11 cellular contexts compared by ENCODE assay signal in genomic region chr7:90621130-90621891, GRCh38. TPM values are rescaled to one million over a fixed set of nuclear protein-coding genes. Genes with fewer than 3 reads are reported as not detected.
DNase-seq lines count a peak whose midpoint lies in the region; ATAC-seq and TF ChIP-seq lines count a peak whose summit lies in the region.
"Had no signal": no experiment of that assay in that cellular context is flagged by ENCODE, and none has a peak within 500 bp of the region (broad histone marks: within the 10 kb centered on the region; RNA-seq: fewer than 3 reads in every experiment).

No MANE protein-coding gene starts in this region.

- H3K4me1 Mint-ChIP-seq in activated naive CD8-positive, alpha-beta T cell treated with anti-CD3 and anti-CD28 coated beads, Interleukin-2, amount 50 U/mL, for 24 hours, result peaks cover 12% of the 10 kb centered on the region
- H3K4me1 Mint-ChIP-seq in activated naive CD8-positive, alpha-beta T cell treated with anti-CD3 and anti-CD28 coated beads for 36 hours, result peaks cover 8% of the 10 kb centered on the region
- peaks cover 36% of the 10 kb centered on the region for H3K4me1 Mint-ChIP-seq in stimulated activated memory B cell treated with anti-CD40 and anti-IgM and Interleukin-4, amounts not matched to agents 10 μg/mL and 1 μg/mL and 100 μg/mL, for 72 hours
- H3K4me1 Mint-ChIP-seq in MCF 10A (ENCODE audit: insufficient read depth, unreplicated experiment), result peaks cover 48% of the 10 kb centered on the region

- no peak overlapping the region for H3K4me3 Mint-ChIP-seq in activated naive CD8-positive, alpha-beta T cell treated with anti-CD3 and anti-CD28 coated beads, Interleukin-2, amount 50 U/mL, for 24 hours
- no peak overlapping the region for H3K4me3 Mint-ChIP-seq in activated naive CD8-positive, alpha-beta T cell treated with anti-CD3 and anti-CD28 coated beads for 36 hours
- no peak overlapping the region for H3K4me3 Mint-ChIP-seq in stimulated activated memory B cell treated with anti-CD40 and anti-IgM and Interleukin-4, amounts not matched to agents 10 μg/mL and 1 μg/mL and 100 μg/mL, for 72 hours
- H3K4me3 Mint-ChIP-seq in MCF 10A (ENCODE audit: unreplicated experiment), result no peak overlapping the region

- peak; percentile 33 for ATAC-seq in activated naive CD8-positive, alpha-beta T cell treated with anti-CD3 and anti-CD28 coated beads, Interleukin-2, amount 50 U/mL, for 24 hours
- ATAC-seq in HG03095 (IDR thresholded peaks at IDR 0.05; ENCODE audit: unreplicated experiment), result peak; percentile 71
- peak; percentile 89 for ATAC-seq in stimulated activated memory B cell treated with anti-CD40 and anti-IgM and Interleukin-4, amounts not matched to agents 10 μg/mL and 1 μg/mL and 100 μg/mL, for 72 hours
- ATAC-seq: A549 had no signal

- CTCF ChIA-PET in MCF 10A (lab: Yijun Ruan, JAX), result interaction anchor here (0.6 to 2.6 kb wide), 4 partner anchors 8 to 676 kb away, joined by 3 to 15 read pairs (median 4); partner anchors contain the start of gene CDK14

- H3K9me3 Mint-ChIP-seq in activated naive CD8-positive, alpha-beta T cell treated with anti-CD3 and anti-CD28 coated beads, Interleukin-2, amount 50 U/mL, for 24 hours, result no peaks in the 10 kb centered on the region
- no peaks in the 10 kb centered on the region for H3K9me3 Mint-ChIP-seq in activated naive CD8-positive, alpha-beta T cell treated with anti-CD3 and anti-CD28 coated beads for 36 hours
- no peaks in the 10 kb centered on the region for H3K9me3 Mint-ChIP-seq in stimulated activated memory B cell treated with anti-CD40 and anti-IgM and Interleukin-4, amounts not matched to agents 10 μg/mL and 1 μg/mL and 100 μg/mL, for 72 hours
- H3K9me3 Mint-ChIP-seq in MCF 10A (ENCODE audit: unreplicated experiment), result no peaks in the 10 kb centered on the region

- no peak for DNase-seq in activated naive CD8-positive, alpha-beta T cell treated with anti-CD3 and anti-CD28 coated beads, Interleukin-2, amount 50 U/mL, for 24 hours
- DNase-seq in activated naive CD8-positive, alpha-beta T cell treated with anti-CD3 and anti-CD28 coated beads for 36 hours, result no peak
- DNase-seq in amniotic epithelial cell (ENCODE audit: low read depth), result peak; percentile 21
- no peak for DNase-seq in LoVo (ENCODE audit: low spot score)
- no peak for DNase-seq in NK-92 treated with Interleukin-12 subunit alpha and Interleukin-12 subunit beta, amount 100 ng/mL, for 24 hours (lab: John Stamatoyannopoulos, UW)
- no peak for DNase-seq in MCF 10A (ENCODE audit: unreplicated experiment)
- DNase-seq: HCEC 1CT, Kasumi-1 had no signal

- no peak for TF ChIP-seq CTCF in MCF 10A (IDR thresholded peaks at IDR 0.05; ENCODE audit: unreplicated experiment)

- intact Hi-C loops in MCF 10A (cut with micrococcal nuclease), result no loop called here

- H3K27me3 Mint-ChIP-seq in activated naive CD8-positive, alpha-beta T cell treated with anti-CD3 and anti-CD28 coated beads, Interleukin-2, amount 50 U/mL, for 24 hours, result no peaks in the 10 kb centered on the region
- H3K27me3 Mint-ChIP-seq in activated naive CD8-positive, alpha-beta T cell treated with anti-CD3 and anti-CD28 coated beads for 36 hours, result peaks cover 3% of the 10 kb centered on the region
- H3K27me3 Mint-ChIP-seq in stimulated activated memory B cell treated with anti-CD40 and anti-IgM and Interleukin-4, amounts not matched to agents 10 μg/mL and 1 μg/mL and 100 μg/mL, for 72 hours, result no peaks in the 10 kb centered on the region
- no peaks in the 10 kb centered on the region for H3K27me3 Mint-ChIP-seq in MCF 10A (ENCODE audit: insufficient read depth, unreplicated experiment)

- BruUV-seq in MCF 10A (replicated peaks; lab: Mats Ljungman, UMichigan), result no TSS peak

- H3K36me3 Mint-ChIP-seq in activated naive CD8-positive, alpha-beta T cell treated with anti-CD3 and anti-CD28 coated beads, Interleukin-2, amount 50 U/mL, for 24 hours (ENCODE audit: low read depth), result no peaks in the 10 kb centered on the region
- H3K36me3 Mint-ChIP-seq in activated naive CD8-positive, alpha-beta T cell treated with anti-CD3 and anti-CD28 coated beads for 36 hours, result no peaks in the 10 kb centered on the region
- H3K36me3 Mint-ChIP-seq in stimulated activated memory B cell treated with anti-CD40 and anti-IgM and Interleukin-4, amounts not matched to agents 10 μg/mL and 1 μg/mL and 100 μg/mL, for 72 hours, result no peaks in the 10 kb centered on the region
- no peaks in the 10 kb centered on the region for H3K36me3 Mint-ChIP-seq in MCF 10A (ENCODE audit: insufficient read depth, unreplicated experiment)

- POLR2A ChIA-PET in MCF 10A (lab: Yijun Ruan, JAX), result interaction anchor here (5.6 to 10.5 kb wide), 2 partner anchors 13 to 25 kb away, joined by 76 to 120 read pairs; partner anchors contain the start of gene CDK14

- H3K27ac Mint-ChIP-seq in activated naive CD8-positive, alpha-beta T cell treated with anti-CD3 and anti-CD28 coated beads, Interleukin-2, amount 50 U/mL, for 24 hours, result no peak overlapping the region
- no peak overlapping the region for H3K27ac Mint-ChIP-seq in activated naive CD8-positive, alpha-beta T cell treated with anti-CD3 and anti-CD28 coated beads for 36 hours
- no peak overlapping the region for H3K27ac Mint-ChIP-seq in stimulated activated memory B cell treated with anti-CD40 and anti-IgM and Interleukin-4, amounts not matched to agents 10 μg/mL and 1 μg/mL and 100 μg/mL, for 72 hours
- no peak overlapping the region for H3K27ac Mint-ChIP-seq in MCF 10A (ENCODE audit: low read depth, unreplicated experiment)

RNA-seq across cellular contexts. Expression of gene CDK14, which starts 25.2 kb away (rescaled TPM):
- 1 to 10 TPM in 1 of 2 experiments, under 1 TPM in 1; 0.92 to 1.6 TPM for total RNA-seq in activated naive CD8-positive, alpha-beta T cell treated with anti-CD3 and anti-CD28 coated beads for 36 hours
- total RNA-seq in MCF 10A (2022), result 21.2 and 32.0 TPM in 2 replicates

Comparison
In these comparisons a context has a peak if more than half of its experiments do, and no peak if none do; other contexts are left out.
1. ATAC-seq: peak in every context shown above with its lines; median percentile 89 in stimulated activated memory B cell treated with anti-CD40 and anti-IgM and Interleukin-4, amounts not matched to agents 10 μg/mL and 1 μg/mL and 100 μg/mL, for 72 hours; 71 in HG03095; 33 in activated naive CD8-positive, alpha-beta T cell treated with anti-CD3 and anti-CD28 coated beads, Interleukin-2, amount 50 U/mL, for 24 hours.